In genomic region chr16:19980866-19981265, GRCh38 we compare ENCODE assay signal across 2 cellular contexts.
TF ChIP-seq lines count a peak whose summit lies in the region.

No MANE protein-coding gene starts in this region.

TF ChIP-seq in IMR-90, 13 proteins besides CTCF, POLR2A, EP300 and RAD21:
- TF ChIP-seq RFX5 (IDR thresholded peaks at IDR 0.05; ENCODE audit: low read depth, low read length) = no peak
- no peak for TF ChIP-seq BHLHE40 (IDR thresholded peaks at IDR 0.05; ENCODE audit: low read depth, low read length)
- no peak for TF ChIP-seq ELK1 (IDR thresholded peaks at IDR 0.05; ENCODE audit: borderline replicate concordance, low read depth, low read length)
- no peak for TF ChIP-seq USF2 (IDR thresholded peaks at IDR 0.05; ENCODE audit: low read depth, low read length)
- no peak for TF ChIP-seq MXI1 (IDR thresholded peaks at IDR 0.05; ENCODE audit: borderline replicate concordance, low read depth, low read length)
- TF ChIP-seq SMC3 (IDR thresholded peaks at IDR 0.05; ENCODE audit: low read depth, low read length) = no peak
- TF ChIP-seq RCOR1 (IDR thresholded peaks at IDR 0.05; ENCODE audit: insufficient replicate concordance, low read length) = no peak

TF ChIP-seq in GM12878, 131 proteins besides CTCF, POLR2A, EP300 and RAD21:
- no peak for TF ChIP-seq CEBPB (IDR thresholded peaks at IDR 0.05; ENCODE audit: borderline replicate concordance in 1 of 2, low read depth in 2 of 2, low read length in 2 of 2)
- TF ChIP-seq IRF4 (IDR thresholded peaks at IDR 0.05; ENCODE audit: low read depth, low read length) = no peak
- no peak for TF ChIP-seq PAX5 (IDR thresholded peaks at IDR 0.05; ENCODE audit: borderline replicate concordance, low read depth, low read length)
- no peak for TF ChIP-seq ZBTB11 (CRISPR knock-in tag; IDR thresholded peaks at IDR 0.05)
- TF ChIP-seq BMI1 (IDR thresholded peaks at IDR 0.05; ENCODE audit: borderline replicate concordance) = no peak
